Comparison of ENCODE assay signal across 6 cellular contexts in the genomic region with DNA sequence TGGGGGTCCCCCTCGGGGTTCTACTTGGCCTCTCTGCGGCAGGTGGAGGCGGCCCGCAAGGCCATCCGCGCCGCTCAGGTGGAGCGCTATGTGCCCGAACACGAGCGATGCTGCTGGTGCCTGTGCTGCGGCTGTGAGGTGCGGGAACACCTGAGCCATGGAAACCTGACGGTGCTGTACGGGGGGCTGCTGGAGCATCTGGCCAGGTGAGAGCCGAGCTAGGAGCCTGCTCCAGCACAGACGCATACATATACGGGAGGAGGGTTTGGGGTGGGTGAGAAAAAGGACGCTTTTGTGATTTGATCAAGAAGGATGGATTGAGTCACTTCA. TPM values are rescaled to one million over a fixed set of nuclear protein-coding genes. Genes with fewer than 3 reads are reported as not detected.
DNase-seq lines count a peak whose midpoint lies in the region; ATAC-seq and TF ChIP-seq lines count a peak whose summit lies in the region.

No MANE protein-coding gene starts in this region.

- intact Hi-C loops in activated CD4-positive, alpha-beta T cell treated with anti-CD3 and anti-CD28 coated beads for 36 hours (cut with DNase I, micrococcal nuclease): loop anchor here (1.0 to 5.0 kb wide), 12 partner anchors 20 to 598 kb away; a partner anchor contains a TSS
- intact Hi-C loops in ascending aorta (cut with DNase I): loop anchor here (1.0 to 2.0 kb wide), 3 partner anchors 20 to 70 kb away; a partner anchor contains a TSS

- peak overlapping the region; percentile 88 for H3K4me3 Mint-ChIP-seq in activated CD4-positive, alpha-beta T cell treated with anti-CD3 and anti-CD28 coated beads for 36 hours
- peak overlapping the region; percentile 93 to 98 (median 95) for H3K4me3 Mint-ChIP-seq in naive B cell

- H3K9me3 ChIP-seq in ascending aorta: no peaks in the 10 kb centered on the region

- CTCF ChIA-PET in activated CD4-positive, alpha-beta T cell treated with anti-CD3 and anti-CD28 coated beads for 36 hours (lab: Charles Lee): interaction anchor here (0.7 to 1.7 kb wide), 4 partner anchors 97 to 397 kb away, joined by 3 to 4 read pairs (median 3); a partner anchor contains a TSS

- H3K4me1 ChIP-seq in ascending aorta: peaks cover 9 to 20% of the 10 kb centered on the region in 2 donors

- peak overlapping the region; percentile 91 to 93 for H3K27ac ChIP-seq in ascending aorta

- no peaks in the 10 kb centered on the region for H3K27me3 ChIP-seq in ascending aorta

- H3K4me3 ChIP-seq in ascending aorta: peak overlapping the region; percentile 81 to 91

- peaks cover 15 to 34% of the 10 kb centered on the region in 2 donors for H3K36me3 ChIP-seq in ascending aorta

- H3K4me1 Mint-ChIP-seq in activated CD4-positive, alpha-beta T cell treated with anti-CD3 and anti-CD28 coated beads for 36 hours: peaks cover 32% of the 10 kb centered on the region
- peaks cover 27 to 34% (median 28%) of the 10 kb centered on the region in 3 donors for H3K4me1 Mint-ChIP-seq in naive B cell

- TF ChIP-seq CTCF in ascending aorta (IDR thresholded peaks at IDR 0.05): no peak

- no peaks in the 10 kb centered on the region for H3K27me3 Mint-ChIP-seq in activated CD4-positive, alpha-beta T cell treated with anti-CD3 and anti-CD28 coated beads for 36 hours
- H3K27me3 Mint-ChIP-seq in naive B cell: no peaks in the 10 kb centered on the region

- POLR2A ChIA-PET in activated CD4-positive, alpha-beta T cell treated with anti-CD3 and anti-CD28 coated beads for 36 hours (lab: Charles Lee): interaction anchor here (1.0 to 1.6 kb wide), 5 partner anchors 16 to 206 kb away, joined by 3 to 6 read pairs (median 5); a partner anchor contains a TSS

- no peaks in the 10 kb centered on the region for H3K9me3 Mint-ChIP-seq in activated CD4-positive, alpha-beta T cell treated with anti-CD3 and anti-CD28 coated beads for 36 hours (ENCODE audit: low read depth)
- H3K9me3 Mint-ChIP-seq in naive B cell: no peaks in the 10 kb centered on the region

- ATAC-seq in activated CD4-positive, alpha-beta T cell treated with anti-CD3 and anti-CD28 coated beads for 36 hours: peak; percentile 5
- peak; percentile 17 to 20 for ATAC-seq in naive B cell (ENCODE audit: low read depth in 2 of 2)

- peaks cover 47% of the 10 kb centered on the region for H3K36me3 Mint-ChIP-seq in activated CD4-positive, alpha-beta T cell treated with anti-CD3 and anti-CD28 coated beads for 36 hours (ENCODE audit: low read depth)
- H3K36me3 Mint-ChIP-seq in naive B cell: peaks cover 0 to 4% of the 10 kb centered on the region in 2 donors

- DNase-seq in activated CD4-positive, alpha-beta T cell treated with anti-CD3 and anti-CD28 coated beads for 36 hours: no peak
- DNase-seq in activated CD4-positive, alpha-beta T cell treated with anti-CD3 and anti-CD28 coated beads for 4 hours: no peak
- DNase-seq in ascending aorta (ENCODE audit: low spot score in 2 of 2): no peak
- no peak for DNase-seq in naive B cell
- no peak for DNase-seq in OCI-M2 (lab: John Stamatoyannopoulos, UW; ENCODE audit: unreplicated experiment)
- DNase-seq in NCI-H345 treated with DMSO at 0.1 percent for 48 hours (lab: John Stamatoyannopoulos, UW; ENCODE audit: unreplicated experiment): no peak

- H3K27ac Mint-ChIP-seq in activated CD4-positive, alpha-beta T cell treated with anti-CD3 and anti-CD28 coated beads for 36 hours: peak overlapping the region; percentile 98
- peak overlapping the region in 5 of 6 donors; percentile 90 to 96 (median 93) for H3K27ac Mint-ChIP-seq in naive B cell

RNA-seq across cellular contexts. Expression of a gene that starts 0.4 kb away (rescaled TPM):
- 10 to 100 TPM; 23.7 to 26.2 TPM for total RNA-seq in activated CD4-positive, alpha-beta T cell treated with anti-CD3 and anti-CD28 coated beads for 36 hours
- 67.7 TPM for total RNA-seq in ascending aorta
- 10 to 100 TPM in 5 of 6 donors, 1 to 10 TPM in 1; 9.5 to 21.7 (median 12.3) TPM for polyA plus RNA-seq in naive B cell (ENCODE audit: low read depth in 6 of 6)

RNA-seq across cellular contexts. Expression of a gene that starts 19.8 kb away (rescaled TPM):
- total RNA-seq in activated CD4-positive, alpha-beta T cell treated with anti-CD3 and anti-CD28 coated beads for 36 hours: 1,000 to 10,000 TPM; 1,590 to 1,820 TPM
- total RNA-seq in ascending aorta: 857 TPM
- 1,000 to 10,000 TPM; 3,707 to 5,692 (median 4,418) TPM for polyA plus RNA-seq in naive B cell (ENCODE audit: low read depth in 6 of 6)

RNA-seq across cellular contexts. Expression of a gene that starts 20.2 kb away (rescaled TPM):
- total RNA-seq in activated CD4-positive, alpha-beta T cell treated with anti-CD3 and anti-CD28 coated beads for 36 hours: 10 to 100 TPM; 62.2 to 81.9 TPM
- total RNA-seq in ascending aorta: 41.0 TPM
- 100 to 1,000 TPM in 1 of 6 donors, 10 to 100 TPM in 5; 45.6 to 103 (median 73.6) TPM for polyA plus RNA-seq in naive B cell (ENCODE audit: low read depth in 6 of 6)

RNA-seq across cellular contexts. Expression of a gene that starts 26.8 kb away (rescaled TPM):
- total RNA-seq in activated CD4-positive, alpha-beta T cell treated with anti-CD3 and anti-CD28 coated beads for 36 hours: not detected
- not detected for total RNA-seq in ascending aorta
- not detected for polyA plus RNA-seq in naive B cell (ENCODE audit: low read depth in 6 of 6)

RNA-seq across cellular contexts. Expression of a gene that starts 32.3 kb away (rescaled TPM):
- 10 to 100 TPM; 26.2 to 36.2 TPM for total RNA-seq in activated CD4-positive, alpha-beta T cell treated with anti-CD3 and anti-CD28 coated beads for 36 hours
- total RNA-seq in ascending aorta: 21.2 TPM
- 10 to 100 TPM in 4 of 6 donors, 1 to 10 TPM in 2; 8.1 to 12.8 (median 11.1) TPM for polyA plus RNA-seq in naive B cell (ENCODE audit: low read depth in 6 of 6)
